Comparison of ENCODE assay signal across 15 cellular contexts in the genomic region with DNA sequence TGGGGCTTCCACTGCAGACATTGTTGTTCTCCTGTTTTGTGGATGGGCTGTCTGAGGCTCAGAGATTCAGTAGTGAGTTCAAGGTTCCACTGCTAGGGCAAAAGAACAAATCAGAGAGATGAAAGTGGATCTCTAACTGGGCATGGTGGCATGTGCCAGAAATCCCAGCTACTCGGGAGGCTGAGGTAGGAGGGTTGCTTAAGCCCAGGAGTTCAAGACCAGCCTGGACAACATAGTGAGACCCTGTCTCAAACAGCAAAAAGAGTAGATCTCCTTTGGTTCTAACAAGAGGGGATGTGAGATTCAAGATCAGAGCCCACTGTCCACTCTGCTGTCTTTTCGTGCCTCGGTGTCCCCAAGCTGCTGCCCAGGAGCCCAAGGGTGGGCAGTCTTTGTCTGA. TPM values are rescaled to one million over a fixed set of nuclear protein-coding genes. Genes with fewer than 3 reads are reported as not detected.
A peak's percentile ranks its signal among the peaks of the same experiment; 100 is the strongest.
DNase-seq lines count a peak whose midpoint lies in the region; ATAC-seq and TF ChIP-seq lines count a peak whose summit lies in the region.
"Had no signal": no experiment of that assay in that cellular context is flagged by ENCODE, and none has a peak within 500 bp of the region (broad histone marks: within the 10 kb centered on the region; RNA-seq: fewer than 3 reads in every experiment).

No MANE protein-coding gene starts in this region.

- H2AFZ ChIP-seq in parathyroid adenoma = no peak overlapping the region

- no peak for TF ChIP-seq CTCF in heart left ventricle (IDR thresholded peaks at IDR 0.05)
- no peak for TF ChIP-seq CTCF in esophagus squamous epithelium (IDR thresholded peaks at IDR 0.05)
- TF ChIP-seq CTCF in parathyroid adenoma (IDR thresholded peaks at IDR 0.05) = no peak
- TF ChIP-seq CTCF in upper lobe of left lung (IDR thresholded peaks at IDR 0.05) = no peak

- H3K27me3 ChIP-seq in heart left ventricle (no peaks in the 10 kb centered on the region), esophagus squamous epithelium (no peaks in the 10 kb centered on the region), parathyroid adenoma (ENCODE audit: control insufficient read depth, insufficient read depth, low read length) (no peaks in the 10 kb centered on the region), upper lobe of left lung (no peaks in the 10 kb centered on the region)
- H3K27me3 ChIP-seq: brain microvascular endothelial cell had no signal

- H3K9ac ChIP-seq in parathyroid adenoma = no peak overlapping the region

- H3K4me3 Mint-ChIP-seq in activated T-helper 2 cell treated with anti-CD3 and anti-CD28 coated beads, Interferon-gamma antibody, Interleukin-2, Interleukin-4, amounts not matched to agents 10 μg/mL and 5 μg/mL and 100 μg/mL, durations not matched to agents 14 hours and 24 hours and 36 hours (ENCODE audit: low read depth) = no peak overlapping the region
- H3K4me3 Mint-ChIP-seq: activated CD4-positive, alpha-beta T cell treated with anti-CD3 and anti-CD28 coated beads, Interleukin-2, amount 10 ng/mL, durations not matched to agents 7 days and 5 days; activated T-helper 17 cell treated with anti-CD3 and anti-CD28 coated beads, Interleukin-2, amount 50 U/mL, for 72 hours; T-helper 1 cell treated with Interleukin-12 subunit alpha and Interleukin-12 subunit beta and Interleukin-4 antibody, amounts not matched to agents 30 μg/mL and 1 μg/mL, for 36 hours had no signal

- H3K36me3 Mint-ChIP-seq in activated T-helper 2 cell treated with anti-CD3 and anti-CD28 coated beads, Interferon-gamma antibody, Interleukin-2, Interleukin-4, amounts not matched to agents 10 μg/mL and 5 μg/mL and 100 μg/mL, durations not matched to agents 14 hours and 24 hours and 36 hours (ENCODE audit: low read depth) = no peaks in the 10 kb centered on the region

- intact Hi-C loops in heart left ventricle (cut with DNase I) (loop anchor here in 1 of 10 donors (5.0 kb wide), 1 partner anchor 34 kb away; no protein-coding TSS in a partner anchor), left ventricle myocardium superior (cut with micrococcal nuclease) (no loop called here), esophagus squamous epithelium (cut with DNase I) (no loop called here)
- intact Hi-C loops in activated T-helper 2 cell treated with anti-CD3 and anti-CD28 coated beads, Interferon-gamma antibody, Interleukin-2, Interleukin-4, amounts not matched to agents 10 μg/mL and 5 μg/mL and 100 μg/mL, durations not matched to agents 14 hours and 24 hours and 36 hours (cut with micrococcal nuclease) = no loop called here

- H3K4me1 Mint-ChIP-seq in activated T-helper 2 cell treated with anti-CD3 and anti-CD28 coated beads, Interferon-gamma antibody, Interleukin-2, Interleukin-4, amounts not matched to agents 10 μg/mL and 5 μg/mL and 100 μg/mL, durations not matched to agents 14 hours and 24 hours and 36 hours (ENCODE audit: low read depth) = no peaks in the 10 kb centered on the region
- H3K4me1 Mint-ChIP-seq: activated CD4-positive, alpha-beta T cell treated with anti-CD3 and anti-CD28 coated beads, Interleukin-2, amount 10 ng/mL, durations not matched to agents 7 days and 5 days; activated T-helper 17 cell treated with anti-CD3 and anti-CD28 coated beads, Interleukin-2, amount 50 U/mL, for 72 hours had no signal

- H3K27me3 Mint-ChIP-seq in activated T-helper 2 cell treated with anti-CD3 and anti-CD28 coated beads, Interferon-gamma antibody, Interleukin-2, Interleukin-4, amounts not matched to agents 10 μg/mL and 5 μg/mL and 100 μg/mL, durations not matched to agents 14 hours and 24 hours and 36 hours (ENCODE audit: low read depth) = no peaks in the 10 kb centered on the region
- H3K27me3 Mint-ChIP-seq: activated CD4-positive, alpha-beta T cell treated with anti-CD3 and anti-CD28 coated beads, Interleukin-2, amount 10 ng/mL, durations not matched to agents 7 days and 5 days; activated T-helper 17 cell treated with anti-CD3 and anti-CD28 coated beads, Interleukin-2, amount 50 U/mL, for 72 hours had no signal

- peaks cover 27% of the 10 kb centered on the region for H3K79me2 ChIP-seq in parathyroid adenoma

- H3K4me2 ChIP-seq in parathyroid adenoma (ENCODE audit: low read length) = no peak overlapping the region

- no peak overlapping the region for H3K4me3 ChIP-seq in heart left ventricle
- no peak overlapping the region for H3K4me3 ChIP-seq in esophagus squamous epithelium
- no peak overlapping the region for H3K4me3 ChIP-seq in parathyroid adenoma (ENCODE audit: low read depth, low read length)
- H3K4me3 ChIP-seq in upper lobe of left lung = no peak overlapping the region
- H3K4me3 ChIP-seq: mucosa of descending colon had no signal

- H3K27ac Mint-ChIP-seq in activated T-helper 2 cell treated with anti-CD3 and anti-CD28 coated beads, Interferon-gamma antibody, Interleukin-2, Interleukin-4, amounts not matched to agents 10 μg/mL and 5 μg/mL and 100 μg/mL, durations not matched to agents 14 hours and 24 hours and 36 hours = no peak overlapping the region
- H3K27ac Mint-ChIP-seq: activated CD4-positive, alpha-beta T cell treated with anti-CD3 and anti-CD28 coated beads, Interleukin-2, amount 10 ng/mL, durations not matched to agents 7 days and 5 days; activated T-helper 17 cell treated with anti-CD3 and anti-CD28 coated beads, Interleukin-2, amount 50 U/mL, for 72 hours; T-helper 1 cell treated with Interleukin-12 subunit alpha and Interleukin-12 subunit beta and Interleukin-4 antibody, amounts not matched to agents 30 μg/mL and 1 μg/mL, for 36 hours had no signal

- H3K9me3 ChIP-seq in heart left ventricle (no peaks in the 10 kb centered on the region), esophagus squamous epithelium (no peaks in the 10 kb centered on the region), parathyroid adenoma (ENCODE audit: control insufficient read depth, low read length) (no peaks in the 10 kb centered on the region), upper lobe of left lung (no peaks in the 10 kb centered on the region)
- H3K9me3 ChIP-seq: mucosa of descending colon had no signal

- H3K36me3 ChIP-seq in heart left ventricle (peaks cover 0 to 11% (median 0%) of the 10 kb centered on the region in 9 donors), esophagus squamous epithelium (peaks cover 0 to 5% (median 0%) of the 10 kb centered on the region in 3 donors), parathyroid adenoma (ENCODE audit: control insufficient read depth, insufficient read depth, low read length) (no peaks in the 10 kb centered on the region), upper lobe of left lung (peaks cover 0 to 6% (median 0%) of the 10 kb centered on the region in 4 donors)

- WGBS in heart left ventricle, 4 donors = 63 to 76% (median 70%) methylated on average over 3 of the region's 3 CpGs
- 92 to 94% methylated on average over 3 of the region's 3 CpGs for WGBS in esophagus squamous epithelium, 2 donors
- WGBS in upper lobe of left lung, 2 donors = 84 to 87% methylated on average over 3 of the region's 3 CpGs

- no peak for ATAC-seq in heart left ventricle
- no peak for ATAC-seq in left ventricle myocardium superior
- ATAC-seq in upper lobe of left lung (ENCODE audit: low FRiP score in 2 of 2) = no peak
- ATAC-seq in HG02610 (IDR thresholded peaks at IDR 0.05; ENCODE audit: unreplicated experiment) = no peak
- ATAC-seq in GM19023 (IDR thresholded peaks at IDR 0.05; ENCODE audit: unreplicated experiment) = no peak
- ATAC-seq: activated T-helper 17 cell treated with anti-CD3 and anti-CD28 coated beads, Interleukin-2, amount 50 U/mL, for 72 hours; mucosa of descending colon had no signal

- TF ChIP-seq POLR2A in heart left ventricle (IDR thresholded peaks at IDR 0.05) = no peak
- no peak for TF ChIP-seq POLR2A in esophagus squamous epithelium (IDR thresholded peaks at IDR 0.05)
- TF ChIP-seq POLR2A in upper lobe of left lung (IDR thresholded peaks at IDR 0.05) = no peak

- no peaks in the 10 kb centered on the region for H3K9me3 Mint-ChIP-seq in activated T-helper 2 cell treated with anti-CD3 and anti-CD28 coated beads, Interferon-gamma antibody, Interleukin-2, Interleukin-4, amounts not matched to agents 10 μg/mL and 5 μg/mL and 100 μg/mL, durations not matched to agents 14 hours and 24 hours and 36 hours
- H3K9me3 Mint-ChIP-seq: activated CD4-positive, alpha-beta T cell treated with anti-CD3 and anti-CD28 coated beads, Interleukin-2, amount 10 ng/mL, durations not matched to agents 7 days and 5 days; activated T-helper 17 cell treated with anti-CD3 and anti-CD28 coated beads, Interleukin-2, amount 50 U/mL, for 72 hours; T-helper 1 cell treated with Interleukin-12 subunit alpha and Interleukin-12 subunit beta and Interleukin-4 antibody, amounts not matched to agents 30 μg/mL and 1 μg/mL, for 36 hours had no signal

- peak overlapping the region; percentile 37 to 88 (median 82) for H3K27ac ChIP-seq in heart left ventricle
- peak overlapping the region; percentile 82 to 98 (median 88) for H3K27ac ChIP-seq in esophagus squamous epithelium
- H3K27ac ChIP-seq in parathyroid adenoma = peak overlapping the region; percentile 15
- peak overlapping the region; percentile 61 to 84 (median 83) for H3K27ac ChIP-seq in upper lobe of left lung
- H3K27ac ChIP-seq: brain microvascular endothelial cell had no signal

- no peak for DNase-seq in heart left ventricle
- DNase-seq in left ventricle myocardium superior = no peak
- DNase-seq in esophagus squamous epithelium (lab: John Stamatoyannopoulos, UW) = no peak
- no peak for DNase-seq in upper lobe of left lung
- no peak for DNase-seq in activated T-helper 2 cell treated with anti-CD3 and anti-CD28 coated beads, Interferon-gamma antibody, Interleukin-2, Interleukin-4, amounts not matched to agents 10 μg/mL and 5 μg/mL and 100 μg/mL, durations not matched to agents 14 hours and 24 hours and 36 hours (ENCODE audit: low spot score)
- DNase-seq: activated CD4-positive, alpha-beta T cell treated with anti-CD3 and anti-CD28 coated beads, Interleukin-2, amount 10 ng/mL, durations not matched to agents 7 days and 5 days; brain microvascular endothelial cell; mucosa of descending colon; NCI-H1436; retina had no signal

- TF ChIP-seq EP300 in upper lobe of left lung (IDR thresholded peaks at IDR 0.05) = no peak

- peaks cover 30 to 80% (median 72%) of the 10 kb centered on the region in 12 donors for H3K4me1 ChIP-seq in heart left ventricle
- peaks cover 76 to 98% (median 80%) of the 10 kb centered on the region in 3 donors for H3K4me1 ChIP-seq in esophagus squamous epithelium
- H3K4me1 ChIP-seq in parathyroid adenoma = peaks cover 46% of the 10 kb centered on the region
- H3K4me1 ChIP-seq in upper lobe of left lung = peaks cover 61 to 71% (median 63%) of the 10 kb centered on the region in 4 donors

RNA-seq across cellular contexts. Expression of a gene that starts 11.8 kb away (rescaled TPM):
- total RNA-seq in heart left ventricle = 100 to 1,000 TPM in 2 of 9 donors, 10 to 100 TPM in 7; 50.2 to 156 (median 68.5) TPM
- 10 to 100 TPM; 32.1 to 53.5 TPM for polyA plus RNA-seq in heart left ventricle
- total RNA-seq in left ventricle myocardium superior = 57.9 TPM
- total RNA-seq in esophagus squamous epithelium = 100 to 1,000 TPM in 3 of 4 donors, 10 to 100 TPM in 1; 76.5 to 205 (median 118) TPM
- total RNA-seq in upper lobe of left lung = 100 to 1,000 TPM in 5 of 6 donors, 10 to 100 TPM in 1; 81.7 to 265 (median 166) TPM
- 2.4 and 3.0 TPM in 2 replicates for total RNA-seq in activated T-helper 2 cell treated with anti-CD3 and anti-CD28 coated beads, Interferon-gamma antibody, Interleukin-2, Interleukin-4, amounts not matched to agents 10 μg/mL and 5 μg/mL and 100 μg/mL, durations not matched to agents 14 hours and 24 hours and 36 hours

RNA-seq across cellular contexts. Expression of a gene that starts 46.6 kb away (rescaled TPM):
- total RNA-seq in heart left ventricle (1,000 to 10,000 TPM; 1,031 to 1,428 (median 1,294) TPM), left ventricle myocardium superior (1,255 TPM), esophagus squamous epithelium (1,000 to 10,000 TPM; 1,098 to 4,026 (median 2,484) TPM), upper lobe of left lung (1,000 to 10,000 TPM in 5 of 6 donors, 100 to 1,000 TPM in 1; 806 to 1,982 (median 1,727) TPM)
- 1,000 to 10,000 TPM; 1,822 to 3,474 TPM for polyA plus RNA-seq in heart left ventricle
- total RNA-seq in activated T-helper 2 cell treated with anti-CD3 and anti-CD28 coated beads, Interferon-gamma antibody, Interleukin-2, Interleukin-4, amounts not matched to agents 10 μg/mL and 5 μg/mL and 100 μg/mL, durations not matched to agents 14 hours and 24 hours and 36 hours = 2,552 and 2,593 TPM in 2 replicates

Comparison
In these comparisons a context has a peak if more than half of its experiments do, and no peak if none do; other contexts are left out.
1. H3K27ac ChIP-seq: peak in every context shown above with its lines; median percentile 88 in esophagus squamous epithelium; 83 in upper lobe of left lung; 82 in heart left ventricle; 15 in parathyroid adenoma.
2. RNA of a gene that starts 11.8 kb away (total RNA-seq): 81.7 to 265 TPM in upper lobe of left lung, 76.5 to 205 TPM in esophagus squamous epithelium, 50.2 to 156 TPM in heart left ventricle and 57.9 TPM in left ventricle myocardium superior (single experiment); 2.4 to 3.0 TPM in activated T-helper 2 cell treated with anti-CD3 and anti-CD28 coated beads, Interferon-gamma antibody, Interleukin-2, Interleukin-4, amounts not matched to agents 10 μg/mL and 5 μg/mL and 100 μg/mL, durations not matched to agents 14 hours and 24 hours and 36 hours; every median in the first group is over 10 times any median in the second.